Comparison of ENCODE assay signal across 9 cellular contexts in the genomic region with DNA sequence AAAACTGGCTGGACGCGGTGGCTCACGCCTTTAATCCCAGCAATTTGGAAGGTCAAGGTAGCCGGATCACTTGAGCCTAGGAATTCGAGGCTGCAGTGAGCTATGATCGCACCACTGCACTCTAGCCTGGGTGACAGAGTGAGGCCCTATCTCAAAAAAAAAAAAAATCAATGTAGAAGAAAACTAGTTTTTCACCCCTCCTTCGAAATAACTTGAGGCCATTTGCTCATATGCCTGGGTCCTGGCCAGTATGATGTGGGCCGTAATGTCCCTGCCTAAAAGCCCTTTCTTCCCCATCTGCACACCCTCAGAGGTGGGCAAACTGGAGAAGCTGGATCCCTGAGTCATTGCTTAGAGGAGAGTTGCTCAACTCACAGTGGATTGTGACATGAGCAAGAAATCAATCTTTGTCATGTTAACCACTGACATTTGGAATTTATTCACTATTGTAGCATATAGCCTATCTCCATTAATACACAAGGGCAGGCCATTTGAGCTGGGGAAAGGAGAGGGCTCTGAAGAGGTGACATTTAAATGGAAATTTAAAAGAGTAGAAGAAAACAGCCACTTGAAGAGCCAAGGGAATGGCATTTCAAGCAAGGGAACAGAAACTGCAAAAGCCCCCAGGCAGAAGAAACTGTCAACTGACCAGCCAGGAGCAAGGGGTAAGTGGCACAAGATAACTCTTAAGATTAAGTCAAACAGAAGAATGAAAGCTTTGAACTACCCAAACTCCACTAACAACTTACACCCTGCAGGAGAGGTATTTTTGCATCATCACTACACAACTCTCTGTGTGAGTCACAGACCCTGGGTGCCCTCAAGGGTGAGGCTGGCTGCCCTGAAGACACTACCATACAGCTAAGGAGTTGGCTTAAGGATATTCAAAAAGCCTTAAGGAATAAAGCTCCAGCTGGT. TPM values are rescaled to one million over a fixed set of nuclear protein-coding genes. Genes with fewer than 3 reads are reported as not detected.
DNase-seq lines count a peak whose midpoint lies in the region; ATAC-seq, FAIRE-seq and TF ChIP-seq lines count a peak whose summit lies in the region.
"Had no signal": no experiment of that assay in that cellular context is flagged by ENCODE, and none has a peak within 500 bp of the region (broad histone marks: within the 10 kb centered on the region; RNA-seq: fewer than 3 reads in every experiment).

No MANE protein-coding gene starts in this region.

- TF ChIP-seq CTCF in A673 (conservative IDR thresholded peaks at IDR 0.05; ENCODE audit: low read depth, low read length) (no peak), foreskin keratinocyte (conservative IDR thresholded peaks at IDR 0.05) (no peak), tibial nerve (IDR thresholded peaks at IDR 0.05) (no peak)

- no TSS peak for BruUV-seq in A673 (replicated peaks; lab: Mats Ljungman, UMichigan)

- H3K79me2 ChIP-seq in Karpas-422 (ENCODE audit: low read length): no peaks in the 10 kb centered on the region

- no peak overlapping the region for H3K9ac ChIP-seq in Karpas-422 (ENCODE audit: low read length)

- DNase-seq in A673 (ENCODE audit: low spot score) (peak; percentile 23), RCC 7860 (ENCODE audit: low spot score) (peak; percentile 82), foreskin keratinocyte (peak; percentile 59 to 80), Karpas-422 (no peak), tibial nerve (ENCODE audit: low spot score in 2 of 2) (no peak)
- DNase-seq: NCI-H2029 treated with DMSO at 0.1 percent for 48 hours had no signal

- intact Hi-C loops in A673 (cut with micrococcal nuclease; ENCODE audit: unreplicated experiment): no loop called here

- H3K9me3 ChIP-seq in A673 (ENCODE audit: low read depth, low read length, poor library complexity, severe bottlenecking): no peaks in the 10 kb centered on the region
- no peaks in the 10 kb centered on the region for H3K9me3 ChIP-seq in Karpas-422 (ENCODE audit: low read length)
- H3K9me3 ChIP-seq in tibial nerve: no peaks in the 10 kb centered on the region

- H3K4me3 ChIP-seq in A673 (ENCODE audit: low read depth, low read length, poor library complexity, severe bottlenecking): no peak overlapping the region
- no peak overlapping the region for H3K4me3 ChIP-seq in Karpas-422 (ENCODE audit: low read length)
- no peak overlapping the region for H3K4me3 ChIP-seq in tibial nerve

- no peak for TF ChIP-seq EP300 in tibial nerve (IDR thresholded peaks at IDR 0.05)

- H4K20me1 ChIP-seq in Karpas-422 (ENCODE audit: insufficient read depth, low read depth, low read length): no peaks in the 10 kb centered on the region

- H3K27me3 ChIP-seq in A673 (replicated peaks; ENCODE audit: insufficient read depth, low read depth, low read length, poor library complexity) (no peaks in the 10 kb centered on the region), foreskin keratinocyte (no peaks in the 10 kb centered on the region), Karpas-422 (ENCODE audit: low read length) (no peaks in the 10 kb centered on the region), tibial nerve (no peaks in the 10 kb centered on the region)

- no peaks in the 10 kb centered on the region for H3K36me3 ChIP-seq in A673 (ENCODE audit: insufficient read depth, low read length, poor library complexity, severe bottlenecking)
- no peaks in the 10 kb centered on the region for H3K36me3 ChIP-seq in Karpas-422 (ENCODE audit: insufficient read depth, low read length)
- H3K36me3 ChIP-seq in tibial nerve: no peaks in the 10 kb centered on the region

- ATAC-seq in GM21576 (IDR thresholded peaks at IDR 0.05; ENCODE audit: unreplicated experiment) (peak; percentile 54), foreskin keratinocyte (peak; percentile 86), HG03139 (IDR thresholded peaks at IDR 0.05; ENCODE audit: unreplicated experiment) (no peak), GM18519 (IDR thresholded peaks at IDR 0.05; ENCODE audit: low FRiP score, unreplicated experiment) (no peak)

- TF ChIP-seq POLR2A in tibial nerve (IDR thresholded peaks at IDR 0.05): no peak

- H3K4me1 ChIP-seq in A673 (ENCODE audit: insufficient read depth, low read length, poor library complexity, severe bottlenecking) (no peaks in the 10 kb centered on the region), foreskin keratinocyte (peaks cover 14% of the 10 kb centered on the region), Karpas-422 (ENCODE audit: low read length) (no peaks in the 10 kb centered on the region), tibial nerve (no peaks in the 10 kb centered on the region)

- POLR2A ChIA-PET in A673 (lab: Charles Lee; ENCODE audit: low non-redundant PET): no interaction called here

- no peak overlapping the region for H3K4me2 ChIP-seq in Karpas-422 (ENCODE audit: low read depth, low read length, poor library complexity, severe bottlenecking)

- H3K27ac ChIP-seq in A673 (ENCODE audit: low read depth, low read length, poor library complexity, severe bottlenecking) (no peak overlapping the region), foreskin keratinocyte (peak overlapping the region; percentile 39), Karpas-422 (ENCODE audit: low read length) (no peak overlapping the region), tibial nerve (no peak overlapping the region)

- no peaks in the 10 kb centered on the region for H3K9me2 ChIP-seq in Karpas-422 (replicated peaks; ENCODE audit: insufficient read depth, low read length)

- CTCF ChIA-PET in A673 (lab: Charles Lee): interaction anchor here (0.7 kb wide), 1 partner anchor 1923 kb away, joined by 3 read pairs; no protein-coding TSS in a partner anchor

- peak; percentile 90 for FAIRE-seq in RCC 7860 (lab: Jason Lieb, UNC)

- no peak overlapping the region for H2AFZ ChIP-seq in Karpas-422 (ENCODE audit: low read length)

- 85 to 90% methylated on average over 8 of the region's 8 CpGs for WGBS in tibial nerve, 2 donors

RNA-seq across cellular contexts. Expression of a gene that starts 7.6 kb away (rescaled TPM):
- total RNA-seq in A673 (2021): 35.5 and 40.4 TPM in 2 replicates
- 12.5 and 16.7 TPM in 2 replicates for total RNA-seq in foreskin keratinocyte
- 12.1 and 16.9 TPM in 2 replicates for polyA plus RNA-seq in foreskin keratinocyte
- 67.9 and 76.3 TPM in 2 replicates for total RNA-seq in Karpas-422 (2014; rRNA removed; shearing (Covaris generic); ENCODE audit: low replicate concordance)
- total RNA-seq in tibial nerve: 10 to 100 TPM in 2 of 4 donors, 1 to 10 TPM in 2; 5.9 to 21.3 (median 13.8) TPM

Comparison
In these comparisons a context has a peak if more than half of its experiments do, and no peak if none do; other contexts are left out.
1. DNase-seq: peak in A673 (single experiment), RCC 7860 (single experiment) and foreskin keratinocyte (2 of 2); none in Karpas-422 (single experiment) and tibial nerve (0 of 2).
2. ATAC-seq: peak in GM21576 (single experiment) and foreskin keratinocyte (single experiment); none in HG03139 (single experiment) and GM18519 (single experiment).